In the genomic region with DNA sequence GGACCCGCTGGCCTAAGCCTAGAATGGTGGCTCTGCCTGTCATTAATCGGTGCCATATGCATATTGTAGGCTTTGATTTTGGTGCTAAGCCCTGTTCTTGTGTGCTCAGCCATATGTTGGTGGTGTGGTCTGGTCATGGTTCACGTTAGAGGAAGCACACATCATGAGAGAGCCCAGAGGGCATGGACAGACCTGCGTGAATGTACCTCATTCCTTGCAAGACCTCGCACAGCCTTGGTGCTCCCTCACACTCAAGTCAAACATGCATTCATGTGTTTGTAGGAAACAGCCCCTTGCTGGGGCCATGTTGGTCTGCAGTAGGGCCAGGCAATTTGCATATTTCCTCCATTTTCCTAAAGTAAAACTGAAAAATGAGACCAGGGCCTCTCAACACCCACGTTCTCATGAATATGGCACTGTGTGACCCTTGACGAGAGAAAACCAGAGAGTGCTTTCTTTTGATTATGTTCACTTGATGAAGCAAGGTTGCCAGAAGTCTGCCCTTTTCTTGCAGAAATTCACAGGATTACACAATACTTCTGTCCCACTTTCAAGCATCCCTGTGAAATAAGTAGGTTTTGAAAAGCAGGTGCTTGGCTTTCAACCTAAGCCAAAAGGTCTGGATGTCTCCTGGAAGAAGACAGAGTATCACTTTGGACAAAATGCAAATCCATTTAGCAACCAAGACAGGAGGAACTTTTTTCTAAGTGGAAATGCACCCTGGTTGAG, we compare ENCODE assay signal across 10 cellular contexts.
DNase-seq lines count a peak whose midpoint lies in the region; ATAC-seq and TF ChIP-seq lines count a peak whose summit lies in the region.
"Had no signal": no experiment of that assay in that cellular context is flagged by ENCODE, and none has a peak within 500 bp of the region (broad histone marks: within the 10 kb centered on the region; RNA-seq: fewer than 3 reads in every experiment).

No MANE protein-coding gene starts in this region.

- peaks cover 9% of the 10 kb centered on the region for H3K4me1 Mint-ChIP-seq in activated T-cell treated with anti-CD3 and anti-CD28 coated beads, Interleukin-2, amount 50 U/mL, for 72 hours (ENCODE audit: low read depth)
- peaks cover 22 to 25% of the 10 kb centered on the region in 2 donors for H3K4me1 Mint-ChIP-seq in stimulated activated naive B cell treated with anti-CD40 and anti-IgM and Interleukin-4, amounts not matched to agents 10 μg/mL and 1 μg/mL and 100 μg/mL, for 72 hours

- TF ChIP-seq EP300 in esophagus muscularis mucosa (IDR thresholded peaks at IDR 0.05), result no peak

- 92% methylated on average over 7 of the region's 7 CpGs for WGBS in esophagus muscularis mucosa

- H3K4me3 ChIP-seq in esophagus muscularis mucosa, result no peak overlapping the region
- H3K4me3 ChIP-seq: spleen had no signal

- H3K27ac ChIP-seq in esophagus muscularis mucosa (replicated peaks in 1 of 4), result no peak overlapping the region

- no peak overlapping the region for H3K27ac Mint-ChIP-seq in activated T-cell treated with anti-CD3 and anti-CD28 coated beads, Interleukin-2, amount 50 U/mL, for 72 hours
- no peak overlapping the region for H3K27ac Mint-ChIP-seq in stimulated activated naive B cell treated with anti-CD40 and anti-IgM and Interleukin-4, amounts not matched to agents 10 μg/mL and 1 μg/mL and 100 μg/mL, for 72 hours

- peaks cover 37 to 75% (median 52%) of the 10 kb centered on the region in 4 donors for H3K36me3 ChIP-seq in esophagus muscularis mucosa

- no peaks in the 10 kb centered on the region for H3K4me1 ChIP-seq in esophagus muscularis mucosa

- intact Hi-C loops in esophagus muscularis mucosa (cut with DNase I), result no loop called here

- no peaks in the 10 kb centered on the region for H3K27me3 ChIP-seq in esophagus muscularis mucosa
- H3K27me3 ChIP-seq: spleen had no signal

- DNase-seq in activated T-cell treated with anti-CD3 and anti-CD28 coated beads, Interleukin-2, amount 50 U/mL, for 72 hours, result peak in 1 of 2 donors; percentile 17
- DNase-seq in activated T-cell treated with anti-CD3 and anti-CD28 coated beads for 4 hours (no peak), HK-2 (ENCODE audit: unreplicated experiment) (no peak), esophagus muscularis mucosa (ENCODE audit: extremely low spot score) (no peak), putamen (ENCODE audit: low spot score) (no peak)
- DNase-seq in stimulated activated naive B cell treated with anti-CD40 and anti-IgM and Interleukin-4, amounts not matched to agents 10 μg/mL and 1 μg/mL and 100 μg/mL, for 72 hours, result no peak
- DNase-seq: NK-92 treated with Interleukin-12 subunit alpha and Interleukin-12 subunit beta, amount 100 ng/mL, for 24 hours; spleen had no signal

- no peaks in the 10 kb centered on the region for H3K9me3 ChIP-seq in esophagus muscularis mucosa
- H3K9me3 ChIP-seq: spleen had no signal

- H3K4me3 Mint-ChIP-seq in activated T-cell treated with anti-CD3 and anti-CD28 coated beads, Interleukin-2, amount 50 U/mL, for 72 hours, result peak overlapping the region in 1 of 2 donors; percentile 57
- no peak overlapping the region for H3K4me3 Mint-ChIP-seq in stimulated activated naive B cell treated with anti-CD40 and anti-IgM and Interleukin-4, amounts not matched to agents 10 μg/mL and 1 μg/mL and 100 μg/mL, for 72 hours

- H3K27me3 Mint-ChIP-seq in activated T-cell treated with anti-CD3 and anti-CD28 coated beads, Interleukin-2, amount 50 U/mL, for 72 hours (ENCODE audit: low read depth), result no peaks in the 10 kb centered on the region
- no peaks in the 10 kb centered on the region for H3K27me3 Mint-ChIP-seq in stimulated activated naive B cell treated with anti-CD40 and anti-IgM and Interleukin-4, amounts not matched to agents 10 μg/mL and 1 μg/mL and 100 μg/mL, for 72 hours

- TF ChIP-seq CTCF in esophagus muscularis mucosa (IDR thresholded peaks at IDR 0.05), result no peak

- no peaks in the 10 kb centered on the region for H3K9me3 Mint-ChIP-seq in activated T-cell treated with anti-CD3 and anti-CD28 coated beads, Interleukin-2, amount 50 U/mL, for 72 hours
- H3K9me3 Mint-ChIP-seq in stimulated activated naive B cell treated with anti-CD40 and anti-IgM and Interleukin-4, amounts not matched to agents 10 μg/mL and 1 μg/mL and 100 μg/mL, for 72 hours, result no peaks in the 10 kb centered on the region

- peak; percentile 42 to 73 for ATAC-seq in activated T-cell treated with anti-CD3 and anti-CD28 coated beads, Interleukin-2, amount 50 U/mL, for 72 hours (replicated peaks in 1 of 2)
- peak; percentile 94 for ATAC-seq in GM21447 (IDR thresholded peaks at IDR 0.05; ENCODE audit: unreplicated experiment)
- ATAC-seq in HG03378 (IDR thresholded peaks at IDR 0.05; ENCODE audit: unreplicated experiment), result peak; percentile 93
- peak; percentile 15 to 33 for ATAC-seq in stimulated activated naive B cell treated with anti-CD40 and anti-IgM and Interleukin-4, amounts not matched to agents 10 μg/mL and 1 μg/mL and 100 μg/mL, for 72 hours (replicated peaks)

- no peak for TF ChIP-seq POLR2A in esophagus muscularis mucosa (IDR thresholded peaks at IDR 0.05; ENCODE audit: low read depth)

- H3K36me3 Mint-ChIP-seq in activated T-cell treated with anti-CD3 and anti-CD28 coated beads, Interleukin-2, amount 50 U/mL, for 72 hours (ENCODE audit: insufficient read depth in 2 of 2), result peaks cover 13 to 20% of the 10 kb centered on the region in 2 donors
- H3K36me3 Mint-ChIP-seq in stimulated activated naive B cell treated with anti-CD40 and anti-IgM and Interleukin-4, amounts not matched to agents 10 μg/mL and 1 μg/mL and 100 μg/mL, for 72 hours, result peaks cover 28 to 34% of the 10 kb centered on the region in 2 donors

Comparison
In these comparisons a context has a peak if more than half of its experiments do, and no peak if none do; other contexts are left out.
1. ATAC-seq: peak in every context shown above with its lines; median percentile 94 in GM21447; 93 in HG03378; 58 in activated T-cell treated with anti-CD3 and anti-CD28 coated beads, Interleukin-2, amount 50 U/mL, for 72 hours; 24 in stimulated activated naive B cell treated with anti-CD40 and anti-IgM and Interleukin-4, amounts not matched to agents 10 μg/mL and 1 μg/mL and 100 μg/mL, for 72 hours.